8 cellular contexts compared by ENCODE assay signal in genomic region chr11:34653851-34654490, GRCh38. TPM values are rescaled to one million over a fixed set of nuclear protein-coding genes. Genes with fewer than 3 reads are reported as not detected.
DNase-seq lines count a peak whose midpoint lies in the region; ATAC-seq, FAIRE-seq and TF ChIP-seq lines count a peak whose summit lies in the region.

No MANE protein-coding gene starts in this region.

- no peaks in the 10 kb centered on the region for H3K36me3 Mint-ChIP-seq in astrocyte (ENCODE audit: low read depth, unreplicated experiment)
- no peaks in the 10 kb centered on the region for H3K36me3 Mint-ChIP-seq in activated naive CD4-positive, alpha-beta T cell treated with anti-CD3 and anti-CD28 coated beads, Interleukin-2, amount 10 ng/mL, durations not matched to agents 7 days and 5 days

- no peak overlapping the region for H3K27ac ChIP-seq in HL-60 (replicated peaks)
- H3K27ac ChIP-seq in astrocyte (ENCODE audit: low read depth, low read length) = peak overlapping the region; percentile 78
- H3K27ac ChIP-seq in left lung = peak overlapping the region; percentile 57

- H3K9me3 ChIP-seq in astrocyte (ENCODE audit: insufficient read depth, low read depth, low read length) (no peaks in the 10 kb centered on the region), left lung (no peaks in the 10 kb centered on the region)

- in situ Hi-C loops in ACHN (cut with HindIII; ENCODE audit: low pct_ligation_motif_present, low pct_unique_long_range_greater_than_20kb, low sequenced_read_pairs) (no loop called here), G401 (cut with HindIII; ENCODE audit: low sequenced_read_pairs) (no loop called here)

- H4K20me1 ChIP-seq in astrocyte (ENCODE audit: insufficient read depth, low read length) = no peaks in the 10 kb centered on the region

- no peak overlapping the region for H2AFZ ChIP-seq in astrocyte (ENCODE audit: low read depth, low read length)

- H3K4me3 ChIP-seq in HL-60 (replicated peaks; ENCODE audit: insufficient read depth, low read length) = no peak overlapping the region
- H3K4me3 ChIP-seq in astrocyte (ENCODE audit: insufficient read depth, low read depth, low read length) = no peak overlapping the region
- no peak overlapping the region for H3K4me3 ChIP-seq in left lung

- intact Hi-C loops in left lung (cut with DNase I) = no loop called here

- H3K27me3 Mint-ChIP-seq in astrocyte (ENCODE audit: low read depth, unreplicated experiment) = no peaks in the 10 kb centered on the region
- peaks cover 50% of the 10 kb centered on the region for H3K27me3 Mint-ChIP-seq in activated naive CD4-positive, alpha-beta T cell treated with anti-CD3 and anti-CD28 coated beads, Interleukin-2, amount 10 ng/mL, durations not matched to agents 7 days and 5 days

- peak; percentile 87 for ATAC-seq in left lung
- no peak for ATAC-seq in GM18502 (IDR thresholded peaks at IDR 0.05; ENCODE audit: poor library complexity, unreplicated experiment)

- CTCF ChIA-PET in activated naive CD4-positive, alpha-beta T cell treated with anti-CD3 and anti-CD28 coated beads, Interleukin-2, amount 10 ng/mL, durations not matched to agents 7 days and 5 days (lab: Charles Lee) = interaction anchor here (0.9 to 1.0 kb wide), 2 partner anchors 11 to 67 kb away, joined by 3 read pairs; no protein-coding TSS in a partner anchor

- H3K36me3 ChIP-seq in astrocyte (ENCODE audit: insufficient read depth, low read length) = no peaks in the 10 kb centered on the region
- peaks cover 0 to 5% of the 10 kb centered on the region in 2 donors for H3K36me3 ChIP-seq in left lung

- TF ChIP-seq CTCF in HL-60 (IDR thresholded peaks at IDR 0.05; ENCODE audit: insufficient read depth, low read length) (no peak), astrocyte (IDR thresholded peaks at IDR 0.05; ENCODE audit: insufficient read depth, low read depth, low read length) (peak; percentile 4), left lung (IDR thresholded peaks at IDR 0.05) (no peak)

- H3K4me2 ChIP-seq in astrocyte (ENCODE audit: low read length) = peak overlapping the region; percentile 51

- no peaks in the 10 kb centered on the region for H3K79me2 ChIP-seq in astrocyte (ENCODE audit: insufficient read depth, low read length)

- DNase-seq in ACHN (peak; percentile 82), HL-60 (ENCODE audit: low read depth in 1 of 2, low spot score in 1 of 2) (peak; percentile 25 to 31), astrocyte (ENCODE audit: low read depth) (peak; percentile 98), left lung (peak; percentile 75 to 79), UCSD-AML1 (lab: John Stamatoyannopoulos, UW; ENCODE audit: unreplicated experiment) (no peak), G401 (ENCODE audit: low spot score) (no peak)
- no peak for DNase-seq in activated naive CD4-positive, alpha-beta T cell treated with anti-CD3 and anti-CD28 coated beads, Interleukin-2, amount 10 ng/mL, durations not matched to agents 7 days and 5 days

- peak overlapping the region; percentile 57 for H3K9ac ChIP-seq in astrocyte (ENCODE audit: low read length)

- no peaks in the 10 kb centered on the region for H3K27me3 ChIP-seq in HL-60 (ENCODE audit: insufficient read depth, poor library complexity, severe bottlenecking)
- no peaks in the 10 kb centered on the region for H3K27me3 ChIP-seq in astrocyte (ENCODE audit: insufficient read depth, low read length)
- H3K27me3 ChIP-seq in left lung = no peaks in the 10 kb centered on the region

- H3K4me1 Mint-ChIP-seq in astrocyte (ENCODE audit: low read depth, unreplicated experiment) = peaks cover 40% of the 10 kb centered on the region
- H3K4me1 Mint-ChIP-seq in activated naive CD4-positive, alpha-beta T cell treated with anti-CD3 and anti-CD28 coated beads, Interleukin-2, amount 10 ng/mL, durations not matched to agents 7 days and 5 days = peaks cover 23% of the 10 kb centered on the region

- FAIRE-seq in astrocyte (lab: Jason Lieb, UNC) = peak; percentile 60

- H3K4me1 ChIP-seq in astrocyte (ENCODE audit: insufficient read depth, low read length) = peaks cover 41% of the 10 kb centered on the region
- H3K4me1 ChIP-seq in left lung = peaks cover 28 to 55% of the 10 kb centered on the region in 2 donors

- no peak overlapping the region for H3K4me3 Mint-ChIP-seq in astrocyte (ENCODE audit: unreplicated experiment)
- no peak overlapping the region for H3K4me3 Mint-ChIP-seq in activated naive CD4-positive, alpha-beta T cell treated with anti-CD3 and anti-CD28 coated beads, Interleukin-2, amount 10 ng/mL, durations not matched to agents 7 days and 5 days

- peak overlapping the region; percentile 64 for H3K27ac Mint-ChIP-seq in astrocyte (ENCODE audit: unreplicated experiment)
- H3K27ac Mint-ChIP-seq in activated naive CD4-positive, alpha-beta T cell treated with anti-CD3 and anti-CD28 coated beads, Interleukin-2, amount 10 ng/mL, durations not matched to agents 7 days and 5 days = no peak overlapping the region

- no peaks in the 10 kb centered on the region for H3K9me3 Mint-ChIP-seq in astrocyte (ENCODE audit: unreplicated experiment)
- no peaks in the 10 kb centered on the region for H3K9me3 Mint-ChIP-seq in activated naive CD4-positive, alpha-beta T cell treated with anti-CD3 and anti-CD28 coated beads, Interleukin-2, amount 10 ng/mL, durations not matched to agents 7 days and 5 days

RNA-seq across cellular contexts. Expression of gene EHF, which starts 33.1 kb away (rescaled TPM):
- total RNA-seq in astrocyte (0.25 TPM in 1 of 2 replicates, not detected in the other), left lung (10 to 100 TPM; 41.1 to 53.1 TPM)
- total RNA-seq in G401 (2014; rRNA removed; shearing (Covaris generic)) = not detected in 2 replicates

Comparison
In these comparisons a context has a peak if more than half of its experiments do, and no peak if none do; other contexts are left out.
1. DNase-seq: peak in ACHN (single experiment), HL-60 (2 of 2), astrocyte (single experiment) and left lung (2 of 2); none in UCSD-AML1 (single experiment), activated naive CD4-positive, alpha-beta T cell treated with anti-CD3 and anti-CD28 coated beads, Interleukin-2, amount 10 ng/mL, durations not matched to agents 7 days and 5 days (single experiment) and G401 (single experiment).
2. RNA of gene EHF, which starts 33.1 kb away (total RNA-seq): 41.1 to 53.1 TPM in left lung; 0.25 TPM in astrocyte and not detected in G401; every median in the first group is over 10 times any median in the second.